In genomic region chr12:94100254-94100653, GRCh38 we compare ENCODE assay signal across 9 cellular contexts. TPM values are rescaled to one million over a fixed set of nuclear protein-coding genes. Genes with fewer than 3 reads are reported as not detected.
DNase-seq lines count a peak whose midpoint lies in the region; ATAC-seq and TF ChIP-seq lines count a peak whose summit lies in the region.
"Had no signal": no experiment of that assay in that cellular context is flagged by ENCODE, and none has a peak within 500 bp of the region (broad histone marks: within the 10 kb centered on the region; RNA-seq: fewer than 3 reads in every experiment).

No MANE protein-coding gene starts in this region.

- H3K9me3 Mint-ChIP-seq in CD14-positive monocyte = peaks cover 0 to 5% (median 0%) of the 10 kb centered on the region in 7 donors

- H3K4me1 ChIP-seq in RWPE2 (ENCODE audit: insufficient read depth, poor library complexity, severe bottlenecking) (peaks cover 29% of the 10 kb centered on the region), gastroesophageal sphincter (peaks cover 0 to 27% (median 9%) of the 10 kb centered on the region in 3 donors)

- H3K4me1 Mint-ChIP-seq in CD14-positive monocyte = peaks cover 20% of the 10 kb centered on the region

- no peak overlapping the region for H3K4me3 ChIP-seq in RWPE2 (ENCODE audit: severe bottlenecking)
- no peak overlapping the region for H3K4me3 ChIP-seq in choroid plexus epithelial cell (ENCODE audit: low read depth, low read length)
- no peak overlapping the region for H3K4me3 ChIP-seq in gastroesophageal sphincter

- TF ChIP-seq CTCF in RWPE2 (IDR thresholded peaks at IDR 0.05; ENCODE audit: poor library complexity, severe bottlenecking) = no peak
- TF ChIP-seq CTCF in choroid plexus epithelial cell (conservative IDR thresholded peaks at IDR 0.05; ENCODE audit: low read depth, low read length) = no peak
- TF ChIP-seq CTCF in gastroesophageal sphincter (IDR thresholded peaks at IDR 0.05) = no peak
- no peak for TF ChIP-seq CTCF in CD14-positive monocyte (IDR thresholded peaks at IDR 0.05)

- peaks cover 26 to 43% (median 34%) of the 10 kb centered on the region in 3 donors for H3K27me3 Mint-ChIP-seq in CD14-positive monocyte (ENCODE audit: low read depth in 3 of 3)

- H3K27ac ChIP-seq in RWPE2 (ENCODE audit: poor library complexity, severe bottlenecking) = peak overlapping the region; percentile 77
- H3K27ac ChIP-seq in gastroesophageal sphincter = no peak overlapping the region

- peaks cover 0 to 3% of the 10 kb centered on the region in 2 donors for H3K36me3 Mint-ChIP-seq in CD14-positive monocyte

- no peak overlapping the region for H3K27ac Mint-ChIP-seq in CD14-positive monocyte

- H3K9me3 ChIP-seq in RWPE2 (ENCODE audit: severe bottlenecking) (no peaks in the 10 kb centered on the region), gastroesophageal sphincter (no peaks in the 10 kb centered on the region)

- TF ChIP-seq EP300 in gastroesophageal sphincter (IDR thresholded peaks at IDR 0.05) = no peak

- intact Hi-C loops in CD14-positive monocyte (cut with micrococcal nuclease) = loop anchor here (2.0 to 10.0 kb wide), 4 partner anchors 335 to 597 kb away; partner anchors contain the start of genes CRADD (in 1 of the 2) and SOCS2 (in 1 of the 2)

- WGBS in gastroesophageal sphincter (ENCODE audit: low coverage in 1 of 2), 2 donors = 56 to 66% methylated on average over 6 to 7 of the region's 7 CpGs

- peak overlapping the region in 1 of 2 donors; percentile 86 for H3K4me3 Mint-ChIP-seq in CD14-positive monocyte

- DNase-seq in activated CD4-positive, CD25-positive, alpha-beta regulatory T cell (lab: John Stamatoyannopoulos, UW) = no peak
- peak; percentile 80 for DNase-seq in RWPE2 (ENCODE audit: low spot score)
- DNase-seq in choroid plexus epithelial cell (ENCODE audit: low read depth) = peak; percentile 18
- DNase-seq in stimulated activated CD4-positive, alpha-beta T cell treated with anti-CD3 and anti-CD28 coated beads, Interleukin-4, amount 100 ng/mL, for 1 hour = peak; percentile 9
- DNase-seq in CD14-positive monocyte (ENCODE audit: low spot score) = no peak
- DNase-seq: C1 segment of cervical spinal cord had no signal

- TF ChIP-seq POLR2A in gastroesophageal sphincter (IDR thresholded peaks at IDR 0.05) = no peak

- H3K36me3 ChIP-seq in RWPE2 (ENCODE audit: low read depth) (no peaks in the 10 kb centered on the region), gastroesophageal sphincter (no peaks in the 10 kb centered on the region)

- ATAC-seq in activated CD4-positive, CD25-positive, alpha-beta regulatory T cell treated with anti-CD3 and anti-CD28 coated beads, Interleukin-2, amount 50 U/mL, for 24 hours = peak; percentile 32 to 42
- peak; percentile 83 for ATAC-seq in RWPE2 (ENCODE audit: low read depth)
- no peak for ATAC-seq in gastroesophageal sphincter
- ATAC-seq in HG03469 (IDR thresholded peaks at IDR 0.05; ENCODE audit: unreplicated experiment) = no peak

- H3K27me3 ChIP-seq in RWPE2 (ENCODE audit: insufficient read depth, poor library complexity, severe bottlenecking) (no peaks in the 10 kb centered on the region), gastroesophageal sphincter (peaks cover 7% of the 10 kb centered on the region)

RNA-seq across cellular contexts. Expression of gene PLXNC1, which starts 48.1 kb away (rescaled TPM):
- total RNA-seq in gastroesophageal sphincter = 1 to 10 TPM; 4.8 to 6.8 (median 6.2) TPM
- 10 to 100 TPM; 14.3 to 15.4 TPM for polyA plus RNA-seq in CD14-positive monocyte

Comparison
In these comparisons a context has a peak if more than half of its experiments do, and no peak if none do; other contexts are left out.
1. ATAC-seq: peak in activated CD4-positive, CD25-positive, alpha-beta regulatory T cell treated with anti-CD3 and anti-CD28 coated beads, Interleukin-2, amount 50 U/mL, for 24 hours (2 of 2) and RWPE2 (single experiment); none in gastroesophageal sphincter (single experiment) and HG03469 (single experiment).
2. DNase-seq: peak in RWPE2 (single experiment), choroid plexus epithelial cell (single experiment) and stimulated activated CD4-positive, alpha-beta T cell treated with anti-CD3 and anti-CD28 coated beads, Interleukin-4, amount 100 ng/mL, for 1 hour (single experiment); none in activated CD4-positive, CD25-positive, alpha-beta regulatory T cell (0 of 4) and CD14-positive monocyte (single experiment).